18 cellular contexts compared by ENCODE assay signal in genomic region chr17:74332017-74332650, GRCh38. TPM values are rescaled to one million over a fixed set of nuclear protein-coding genes. Genes with fewer than 3 reads are reported as not detected.
A peak's percentile ranks its signal among the peaks of the same experiment; 100 is the strongest.
DNase-seq lines count a peak whose midpoint lies in the region; ATAC-seq and TF ChIP-seq lines count a peak whose summit lies in the region.
"Had no signal": no experiment of that assay in that cellular context is flagged by ENCODE, and none has a peak within 500 bp of the region (broad histone marks: within the 10 kb centered on the region; RNA-seq: fewer than 3 reads in every experiment).

No MANE protein-coding gene starts in this region.

- 65 to 70% methylated on average over 7 of the region's 7 CpGs for WGBS in tibial nerve, 2 donors

- DNase-seq in NCI-H2107 treated with DMSO at 0.1 percent for 48 hours (lab: John Stamatoyannopoulos, UW; ENCODE audit: unreplicated experiment) (peak; percentile 37), NCI-H2107 (lab: John Stamatoyannopoulos, UW) (no peak), NCI-H2171 treated with DMSO at 0.1 percent for 48 hours (lab: John Stamatoyannopoulos, UW) (peak; percentile 95), caudate nucleus (lab: John Stamatoyannopoulos, UW) (no peak), tibial nerve (ENCODE audit: low spot score in 2 of 2) (no peak), GOT3 (lab: John Stamatoyannopoulos, UW) (no peak)
- no peak for DNase-seq in NK-92 treated with Interleukin-12 subunit alpha and Interleukin-12 subunit beta, amount 100 ng/mL, for 24 hours (lab: John Stamatoyannopoulos, UW)
- DNase-seq: activated CD8-positive, alpha-beta memory T cell treated with anti-CD3 and anti-CD28 coated beads for 24 hours; effector CD8-positive, alpha-beta T cell; natural killer cell; NCI-H1048; upper lobe of left lung had no signal

- ATAC-seq in HG02840 (IDR thresholded peaks at IDR 0.05; ENCODE audit: low FRiP score, unreplicated experiment) = no peak
- ATAC-seq: natural killer cell, Right ventricle myocardium inferior had no signal

- H3K4me1 ChIP-seq in tibial nerve = peaks cover 0 to 9% (median 0%) of the 10 kb centered on the region in 4 donors
- H3K4me1 ChIP-seq: upper lobe of left lung had no signal

- TF ChIP-seq POLR2A in tibial nerve (IDR thresholded peaks at IDR 0.05) = no peak

- H3K27ac ChIP-seq in caudate nucleus (ENCODE audit: low read depth, low read length) (peak overlapping the region; percentile 74), tibial nerve (peak overlapping the region in 3 of 4 donors; percentile 24 to 86 (median 74))
- H3K27ac ChIP-seq: upper lobe of left lung had no signal

- no peaks in the 10 kb centered on the region for H3K36me3 ChIP-seq in tibial nerve
- H3K36me3 ChIP-seq: upper lobe of left lung had no signal

- TF ChIP-seq EP300 in tibial nerve (IDR thresholded peaks at IDR 0.05) = no peak

- TF ChIP-seq CTCF in tibial nerve (IDR thresholded peaks at IDR 0.05) = no peak

- peaks cover 0 to 11% of the 10 kb centered on the region in 2 donors for H3K27me3 ChIP-seq in tibial nerve
- H3K27me3 ChIP-seq: upper lobe of left lung had no signal

- H3K9me3 ChIP-seq in tibial nerve = peaks cover 0 to 13% (median 0%) of the 10 kb centered on the region in 4 donors
- H3K9me3 ChIP-seq: upper lobe of left lung had no signal

- H3K4me3 ChIP-seq in tibial nerve = no peak overlapping the region
- H3K4me3 ChIP-seq: upper lobe of left lung had no signal

RNA-seq across cellular contexts. Expression of gene KIF19, which starts 6.1 kb away (rescaled TPM):
- 100 to 1,000 TPM in 3 of 4 donors, 10 to 100 TPM in 1; 77.4 to 211 (median 117) TPM for total RNA-seq in tibial nerve
- total RNA-seq: A673 had no signal

RNA-seq across cellular contexts. Expression of gene BTBD17, which starts 29.5 kb away (rescaled TPM):
- not detected for total RNA-seq in tibial nerve
- total RNA-seq: activated T-helper 1 cell treated with anti-CD3 and anti-CD28 coated beads, Interleukin-12 subunit alpha, Interleukin-12 subunit beta, Interleukin-2, Interleukin-4 antibody, amounts not matched to agents 30 ng/mL and 10 ng/mL and 1 ng/mL, durations not matched to agents 14 hours and 24 hours and 36 hours; cardiac septum; Right ventricle myocardium inferior; T-helper 1 cell treated with Interleukin-12 subunit alpha and Interleukin-12 subunit beta and Interleukin-4 antibody, amounts not matched to agents 30 ng/mL and 1 ng/mL, for 36 hours had no signal

RNA-seq across cellular contexts. Expression of gene GPR142, which starts 35.2 kb away (rescaled TPM):
- total RNA-seq in tibial nerve = 1 to 10 TPM in 1 of 4 donors, under 1 TPM in 1, not detected in 2; 0.59 to 2.8 TPM
- total RNA-seq: activated T-helper 1 cell treated with anti-CD3 and anti-CD28 coated beads, Interleukin-12 subunit alpha, Interleukin-12 subunit beta, Interleukin-2, Interleukin-4 antibody, amounts not matched to agents 30 ng/mL and 10 ng/mL and 1 ng/mL, durations not matched to agents 14 hours and 24 hours and 36 hours; natural killer cell; Right ventricle myocardium inferior; T-helper 1 cell treated with Interleukin-12 subunit alpha and Interleukin-12 subunit beta and Interleukin-4 antibody, amounts not matched to agents 30 ng/mL and 1 ng/mL, for 36 hours had no signal

RNA-seq across cellular contexts. Expression of gene DNAI2, which starts 58.1 kb away (rescaled TPM):
- under 1 TPM in 1 of 4 donors, not detected in 3; 0.60 TPM for total RNA-seq in tibial nerve
- total RNA-seq: A673, cardiac septum, Right ventricle myocardium inferior had no signal

Comparison
In these comparisons a context has a peak if more than half of its experiments do, and no peak if none do; other contexts are left out.
1. DNase-seq: peak in NCI-H2107 treated with DMSO at 0.1 percent for 48 hours (single experiment) and NCI-H2171 treated with DMSO at 0.1 percent for 48 hours (single experiment); none in NCI-H2107 (single experiment), caudate nucleus (0 of 61), tibial nerve (0 of 2), GOT3 (single experiment) and NK-92 treated with Interleukin-12 subunit alpha and Interleukin-12 subunit beta, amount 100 ng/mL, for 24 hours (single experiment).